8 cellular contexts compared by ENCODE assay signal in the genomic region with DNA sequence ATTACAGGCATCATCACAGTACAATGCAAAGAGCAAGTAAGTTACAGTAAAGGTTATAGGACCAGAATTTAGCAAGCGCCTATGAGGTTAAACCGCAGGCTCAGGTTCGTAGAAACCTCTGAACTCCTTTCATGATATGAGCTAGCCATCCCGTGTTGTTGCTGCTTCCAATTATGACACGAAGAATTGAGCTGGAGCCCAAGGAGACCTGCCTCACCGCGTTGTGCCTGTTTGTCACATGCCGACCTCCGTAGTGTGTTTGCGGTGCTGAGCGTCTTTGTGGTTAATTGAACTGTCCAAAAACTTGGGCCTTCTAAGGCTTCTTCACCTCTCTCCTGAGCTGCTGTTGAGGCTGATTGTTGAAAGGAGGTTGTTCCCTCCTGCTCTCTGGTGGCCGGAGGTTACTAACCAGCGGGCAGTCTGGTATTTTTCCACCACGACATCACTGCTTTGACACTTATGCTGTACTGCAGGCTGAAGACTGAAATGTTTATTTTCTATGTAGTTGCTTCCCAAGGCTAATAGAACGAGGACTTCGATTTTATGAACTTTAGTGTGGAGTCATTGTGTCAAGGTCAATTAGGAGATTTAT.
DNase-seq lines count a peak whose midpoint lies in the region; ATAC-seq lines count a peak whose summit lies in the region.

No MANE protein-coding gene starts in this region.

- no peak overlapping the region for H3K4me2 ChIP-seq in Karpas-422 (ENCODE audit: low read depth, low read length, poor library complexity, severe bottlenecking)

- H2AFZ ChIP-seq in Karpas-422 (ENCODE audit: low read length), result no peak overlapping the region

- intact Hi-C loops in posterior vena cava (cut with DNase I), result no loop called here

- H3K36me3 ChIP-seq in Karpas-422 (ENCODE audit: insufficient read depth, low read length), result peaks cover 23% of the 10 kb centered on the region

- H3K27me3 ChIP-seq in Karpas-422 (ENCODE audit: low read length), result no peaks in the 10 kb centered on the region

- no peak overlapping the region for H3K4me3 ChIP-seq in Karpas-422 (ENCODE audit: low read length)

- peaks cover 5% of the 10 kb centered on the region for H3K79me2 ChIP-seq in Karpas-422 (ENCODE audit: low read length)

- peaks cover 48% of the 10 kb centered on the region for H3K4me1 ChIP-seq in Karpas-422 (ENCODE audit: low read length)

- no peak overlapping the region for H3K9ac ChIP-seq in Karpas-422 (ENCODE audit: low read length)

- H4K20me1 ChIP-seq in Karpas-422 (ENCODE audit: insufficient read depth, low read depth, low read length), result no peaks in the 10 kb centered on the region

- H3K9me3 ChIP-seq in Karpas-422 (ENCODE audit: low read length), result no peaks in the 10 kb centered on the region

- H3K27ac ChIP-seq in Karpas-422 (ENCODE audit: low read length), result 0 out of 2 replicates have a peak overlapping the region, but pooled peaks have one; percentile 7

- H3K9me2 ChIP-seq in Karpas-422 (replicated peaks; ENCODE audit: insufficient read depth, low read length), result no peaks in the 10 kb centered on the region

- DNase-seq in AG08396 (ENCODE audit: low spot score) (peak; percentile 74), Karpas-422 (no peak), cerebellum (ENCODE audit: low spot score) (peak; percentile 71), lung microvascular endothelial cell (ENCODE audit: low read depth in 2 of 2) (peak; percentile 74 to 86), posterior vena cava (ENCODE audit: low spot score) (no peak)
- DNase-seq in central memory CD4-positive, alpha-beta T cell, result no peak
- no peak for DNase-seq in activated CD8-positive, alpha-beta memory T cell treated with anti-CD3 and anti-CD28 coated beads, Interleukin-2, amount 50 U/mL, for 4 hours

- ATAC-seq in HG03025 (IDR thresholded peaks at IDR 0.05; ENCODE audit: low FRiP score, unreplicated experiment), result no peak

Comparison
In these comparisons a context has a peak if more than half of its experiments do, and no peak if none do; other contexts are left out.
1. DNase-seq: peak in AG08396 (single experiment), cerebellum (single experiment) and lung microvascular endothelial cell (2 of 2); none in Karpas-422 (single experiment), posterior vena cava (single experiment), central memory CD4-positive, alpha-beta T cell (single experiment) and activated CD8-positive, alpha-beta memory T cell treated with anti-CD3 and anti-CD28 coated beads, Interleukin-2, amount 50 U/mL, for 4 hours (single experiment).